In genomic region chr20:58405504-58406291, GRCh38 we compare ENCODE assay signal across 24 cellular contexts. TPM values are rescaled to one million over a fixed set of nuclear protein-coding genes. Genes with fewer than 3 reads are reported as not detected.
DNase-seq lines count a peak whose midpoint lies in the region; ATAC-seq, FAIRE-seq and TF ChIP-seq lines count a peak whose summit lies in the region.
"Had no signal": no experiment of that assay in that cellular context is flagged by ENCODE, and none has a peak within 500 bp of the region (broad histone marks: within the 10 kb centered on the region; RNA-seq: fewer than 3 reads in every experiment).

No MANE protein-coding gene starts in this region.

- no peaks in the 10 kb centered on the region for H3K9me3 Mint-ChIP-seq in naive thymus-derived CD4-positive, alpha-beta T cell
- H3K9me3 Mint-ChIP-seq: activated naive CD4-positive, alpha-beta T cell treated with anti-CD3 and anti-CD28 coated beads, Interleukin-2, amount 50 U/mL, for 72 hours; HFFc6; IgD-negative memory B cell; natural killer cell treated with Interleukin-12 subunit alpha and Interleukin-12 subunit beta and Interleukin-15 and Interleukin-18, amount 100 ng/mL, for 72 hours; T-helper 2 cell treated with Interferon-gamma antibody and Interleukin-4, amounts not matched to agents 5 μg/mL and 100 μg/mL, for 36 hours had no signal

- POLR2A ChIA-PET in A673 (lab: Charles Lee; ENCODE audit: low non-redundant PET) = no interaction called here
- POLR2A ChIA-PET in HEK293 (lab: Yijun Ruan, JAX) = interaction anchor here (0.7 kb wide), 1 partner anchor 17 kb away, joined by 4 read pairs; the partner anchor contains the start of gene VAPB
- POLR2A ChIA-PET in K562 (lab: Yijun Ruan, JAX) = interaction anchor here (0.6 to 1.2 kb wide), 5 partner anchors 10 to 29 kb away, joined by 3 to 5 read pairs (median 4); no protein-coding TSS in a partner anchor
- POLR2A ChIA-PET in naive thymus-derived CD4-positive, alpha-beta T cell (lab: Charles Lee) = interaction anchor here (0.6 kb wide), 1 partner anchor 138 kb away, joined by 3 read pairs; no protein-coding TSS in a partner anchor

- TF ChIP-seq CTCF in A673 (conservative IDR thresholded peaks at IDR 0.05; ENCODE audit: low read depth, low read length) (no peak), HEK293 (tag by site-specific recombination; IDR thresholded peaks at IDR 0.05) (no peak), K562 (IDR thresholded peaks at IDR 0.05 in 2 of 3, conservative IDR thresholded peaks at IDR 0.05 in 1 of 3; ENCODE audit: insufficient read depth in 2 of 3, low read depth in 1 of 3, low read length in 3 of 3) (no peak), breast epithelium (IDR thresholded peaks at IDR 0.05) (no peak)

- peaks cover 0 to 3% (median 0%) of the 10 kb centered on the region in 5 donors for H3K36me3 Mint-ChIP-seq in naive thymus-derived CD4-positive, alpha-beta T cell
- H3K36me3 Mint-ChIP-seq: IgD-negative memory B cell; natural killer cell treated with Interleukin-12 subunit alpha and Interleukin-12 subunit beta and Interleukin-15 and Interleukin-18, amount 100 ng/mL, for 72 hours had no signal

- no peak overlapping the region for H3K4me3 Mint-ChIP-seq in naive thymus-derived CD4-positive, alpha-beta T cell
- H3K4me3 Mint-ChIP-seq: activated CD8-positive, alpha-beta T cell treated with anti-CD3 and anti-CD28 coated beads, Interleukin-2, amount 10 ng/mL, durations not matched to agents 7 days and 5 days; HFFc6; IgD-negative memory B cell; natural killer cell treated with Interleukin-12 subunit alpha and Interleukin-12 subunit beta and Interleukin-15 and Interleukin-18, amount 100 ng/mL, for 72 hours; T-helper 2 cell treated with Interferon-gamma antibody and Interleukin-4, amounts not matched to agents 5 μg/mL and 100 μg/mL, for 36 hours had no signal

- peaks cover 46% of the 10 kb centered on the region for H4K20me1 ChIP-seq in K562 (replicated peaks; ENCODE audit: control insufficient read depth, insufficient read depth, low read length)

- peaks cover 4 to 36% (median 32%) of the 10 kb centered on the region in 7 donors for H3K4me1 Mint-ChIP-seq in naive thymus-derived CD4-positive, alpha-beta T cell

- no peak overlapping the region for H2AFZ ChIP-seq in K562 (ENCODE audit: low read depth, low read length)

- CTCF ChIA-PET in A673 (lab: Charles Lee) = no interaction called here
- CTCF ChIA-PET in HEK293 (lab: Yijun Ruan, JAX) = interaction anchor here (0.7 to 1.2 kb wide), 2 partner anchors 37 to 1050 kb away, joined by 3 to 6 read pairs; no protein-coding TSS in a partner anchor
- CTCF ChIA-PET in K562 (lab: Yijun Ruan, JAX; ENCODE audit: low intra/inter-chr PET ratio) = interaction anchor here (0.6 kb wide), 1 partner anchor 1500 kb away, joined by 4 read pairs; no protein-coding TSS in a partner anchor
- CTCF ChIA-PET in naive thymus-derived CD4-positive, alpha-beta T cell (lab: Charles Lee) = no interaction called here

- H3K27ac Mint-ChIP-seq in naive thymus-derived CD4-positive, alpha-beta T cell = no peak overlapping the region
- H3K27ac Mint-ChIP-seq: activated CD8-positive, alpha-beta T cell treated with anti-CD3 and anti-CD28 coated beads, Interleukin-2, amount 10 ng/mL, durations not matched to agents 7 days and 5 days; activated naive CD4-positive, alpha-beta T cell treated with anti-CD3 and anti-CD28 coated beads, Interleukin-2, amount 50 U/mL, for 72 hours; natural killer cell treated with Interleukin-12 subunit alpha and Interleukin-12 subunit beta and Interleukin-15 and Interleukin-18, amount 100 ng/mL, for 72 hours; T-helper 2 cell treated with Interferon-gamma antibody and Interleukin-4, amounts not matched to agents 5 μg/mL and 100 μg/mL, for 36 hours had no signal

- H3K9ac ChIP-seq in K562 (ENCODE audit: insufficient read depth in 1 of 2, low read depth in 2 of 2, low read length in 2 of 2) = no peak overlapping the region

- H3K27me3 ChIP-seq in A673 (replicated peaks; ENCODE audit: insufficient read depth, low read depth, low read length, poor library complexity) (no peaks in the 10 kb centered on the region), K562 (ENCODE audit: control insufficient read depth in 2 of 2, insufficient read depth in 2 of 2, low read length in 2 of 2) (no peaks in the 10 kb centered on the region), breast epithelium (no peaks in the 10 kb centered on the region)
- no peaks in the 10 kb centered on the region for H3K27me3 ChIP-seq in naive thymus-derived CD4-positive, alpha-beta T cell (ENCODE audit: control insufficient read depth in 2 of 2, insufficient read depth in 2 of 2, low read length in 2 of 2)

- in situ Hi-C loops in K562 (cut with MboI) = no loop called here

- no peaks in the 10 kb centered on the region for H3K9me1 ChIP-seq in K562 (ENCODE audit: control insufficient read depth, insufficient read depth, low read length)

- H3K4me1 ChIP-seq in A673 (ENCODE audit: insufficient read depth, low read length, poor library complexity, severe bottlenecking) = peaks cover 40% of the 10 kb centered on the region
- H3K4me1 ChIP-seq in HEK293 (ENCODE audit: control insufficient read depth, insufficient read depth, low read length) = peaks cover 29% of the 10 kb centered on the region
- H3K4me1 ChIP-seq in K562 (replicated peaks in 1 of 2; ENCODE audit: control insufficient read depth in 2 of 2, insufficient read depth in 2 of 2, low read length in 2 of 2) = peaks cover 12 to 35% of the 10 kb centered on the region in 2 experiments
- peaks cover 30 to 49% of the 10 kb centered on the region in 2 donors for H3K4me1 ChIP-seq in naive thymus-derived CD4-positive, alpha-beta T cell (ENCODE audit: control insufficient read depth in 2 of 2, insufficient read depth in 2 of 2, low read length in 2 of 2)
- H3K4me1 ChIP-seq in breast epithelium = no peaks in the 10 kb centered on the region

- no peak for TF ChIP-seq POLR2A in K562 (conservative IDR thresholded peaks at IDR 0.05)
- TF ChIP-seq POLR2A in H54 (IDR thresholded peaks at IDR 0.05; ENCODE audit: low read depth, low read length) = no peak
- no peak for TF ChIP-seq POLR2A in breast epithelium (IDR thresholded peaks at IDR 0.05)

- BruUV-seq in A673 (replicated peaks; lab: Mats Ljungman, UMichigan) (no TSS peak), K562 (replicated peaks; lab: Mats Ljungman, UMichigan) (no TSS peak)

- DNase-seq in A673 (ENCODE audit: low spot score) (no peak), K562 (ENCODE audit: extremely low read depth in 1 of 4, low spot score in 3 of 4) (no peak), H54 (ENCODE audit: insufficient read length, low spot score) (no peak), NCI-H1417 (lab: John Stamatoyannopoulos, UW) (no peak), breast epithelium (ENCODE audit: low spot score in 2 of 2) (no peak)
- no peak for DNase-seq in naive thymus-derived CD4-positive, alpha-beta T cell
- DNase-seq: activated CD8-positive, alpha-beta T cell treated with anti-CD3 and anti-CD28 coated beads, Interleukin-2, amount 10 ng/mL, durations not matched to agents 7 days and 5 days; anterior cingulate cortex; Caco-2; cortex of kidney; HFFc6; NCI-H1092 treated with DMSO at 0.1 percent for 48 hours; NCI-H1930; NCI-H345; NCI-H748 treated with DMSO at 0.1 percent for 48 hours; stimulated activated CD4-positive, alpha-beta T cell treated with anti-CD3 and anti-CD28 coated beads, Interleukin-2, amount 100 ng/mL, for 24 hours had no signal

- TF ChIP-seq RAD21 in K562 (CRISPR knock-in tag; conservative IDR thresholded peaks at IDR 0.05 in 1 of 2, IDR thresholded peaks at IDR 0.05 in 1 of 2) = no peak

- H3K9me3 ChIP-seq in A673 (ENCODE audit: low read depth, low read length, poor library complexity, severe bottlenecking) = no peaks in the 10 kb centered on the region
- H3K9me3 ChIP-seq in HEK293 (ENCODE audit: control insufficient read depth, insufficient read depth, low read depth, low read length) = no peaks in the 10 kb centered on the region
- H3K9me3 ChIP-seq in K562 (replicated peaks; ENCODE audit: control insufficient read depth, insufficient read depth, low read depth, low read length) = no peaks in the 10 kb centered on the region
- no peaks in the 10 kb centered on the region for H3K9me3 ChIP-seq in naive thymus-derived CD4-positive, alpha-beta T cell (ENCODE audit: control insufficient read depth in 2 of 3, low read length in 3 of 3)
- no peaks in the 10 kb centered on the region for H3K9me3 ChIP-seq in breast epithelium
- H3K9me3 ChIP-seq: Caco-2, tibial nerve had no signal

- intact Hi-C loops in A673 (cut with micrococcal nuclease; ENCODE audit: unreplicated experiment) (no loop called here), K562 (cut with micrococcal nuclease) (no loop called here), breast epithelium (cut with DNase I; ENCODE audit: low total_unique reads) (no loop called here)
- intact Hi-C loops in naive thymus-derived CD4-positive, alpha-beta T cell (cut with micrococcal nuclease) = loop anchor here in 1 of 2 donors (5.0 kb wide), 2 partner anchors 42 to 98 kb away; partner anchors contain the start of gene RAB22A

- peak; percentile 47 for ATAC-seq in K562
- ATAC-seq in naive thymus-derived CD4-positive, alpha-beta T cell = no peak
- ATAC-seq: activated CD8-positive, alpha-beta T cell treated with anti-CD3 and anti-CD28 coated beads, Interleukin-2, amount 10 ng/mL, durations not matched to agents 7 days and 5 days; esophagus mucosa; natural killer cell treated with Interleukin-12 subunit alpha and Interleukin-12 subunit beta and Interleukin-15 and Interleukin-18, amount 100 ng/mL, for 72 hours had no signal

- WGBS in K562 (ENCODE audit: insufficient coverage, low coverage, missing lambda C conversion rate) = 55% methylated on average over 8 of the region's 11 CpGs

- FAIRE-seq in K562 (lab: Jason Lieb, UNC) = no peak
- no peak for FAIRE-seq in H54 (lab: Jason Lieb, UNC)

- no peak for TF ChIP-seq EP300 in K562 (IDR thresholded peaks at IDR 0.05; ENCODE audit: low read length)

- H3K79me2 ChIP-seq in K562 (ENCODE audit: control insufficient read depth, insufficient read depth, low read length) = peaks cover 99% of the 10 kb centered on the region

- H3K27ac ChIP-seq in A673 (ENCODE audit: low read depth, low read length, poor library complexity, severe bottlenecking) (peak overlapping the region; percentile 73), HEK293 (ENCODE audit: extremely low read depth, low read depth, low read length) (0 out of 2 replicates have a peak overlapping the region, but pooled peaks have one; percentile 9), K562 (ENCODE audit: extremely low read depth, low read depth, low read length) (peak overlapping the region; percentile 57; the same call in 1 of the 3 replicates), breast epithelium (no peak overlapping the region)
- H3K27ac ChIP-seq in naive thymus-derived CD4-positive, alpha-beta T cell (ENCODE audit: low read depth, low read length) = peak overlapping the region; percentile 33
- H3K27ac ChIP-seq: C4-2B had no signal

- no peaks in the 10 kb centered on the region for H3K27me3 Mint-ChIP-seq in naive thymus-derived CD4-positive, alpha-beta T cell
- H3K27me3 Mint-ChIP-seq: IgD-negative memory B cell; natural killer cell treated with Interleukin-12 subunit alpha and Interleukin-12 subunit beta and Interleukin-15 and Interleukin-18, amount 100 ng/mL, for 72 hours had no signal

- peak overlapping the region; percentile 10; the same call in 1 of the 2 replicates for H3K4me2 ChIP-seq in K562 (ENCODE audit: insufficient read depth, low read length)

- no peak overlapping the region for H3K4me3 ChIP-seq in A673 (ENCODE audit: low read depth, low read length, poor library complexity, severe bottlenecking)
- no peak overlapping the region for H3K4me3 ChIP-seq in HEK293 (ENCODE audit: low read depth, low read length)
- H3K4me3 ChIP-seq in K562 = no peak overlapping the region
- no peak overlapping the region for H3K4me3 ChIP-seq in naive thymus-derived CD4-positive, alpha-beta T cell (ENCODE audit: low read length)
- no peak overlapping the region for H3K4me3 ChIP-seq in breast epithelium
- H3K4me3 ChIP-seq: tibial nerve had no signal

- H3K36me3 ChIP-seq in A673 (ENCODE audit: insufficient read depth, low read length, poor library complexity, severe bottlenecking) (no peaks in the 10 kb centered on the region), HEK293 (ENCODE audit: control insufficient read depth in 2 of 2, insufficient read depth in 1 of 2, low read length in 2 of 2) (no peaks in the 10 kb centered on the region), K562 (ENCODE audit: control insufficient read depth, insufficient read depth, low read length) (peaks cover 13% of the 10 kb centered on the region; the same call in 2 of the 3 replicates), breast epithelium (no peaks in the 10 kb centered on the region)
- no peaks in the 10 kb centered on the region for H3K36me3 ChIP-seq in naive thymus-derived CD4-positive, alpha-beta T cell (ENCODE audit: control insufficient read depth in 2 of 3, insufficient read depth in 3 of 3, low read length in 3 of 3)
- H3K36me3 ChIP-seq: tibial nerve had no signal

RNA-seq across cellular contexts. Expression of gene VAPB, which starts 16.7 kb away (rescaled TPM):
- total RNA-seq in A673 (2021) = 60.9 and 63.2 TPM in 2 replicates
- total RNA-seq in K562 (2011; cell fraction: chromatin; rRNA removed; ENCODE audit: low replicate concordance) = 28.5 and 56.2 TPM in 2 replicates
- 14.8 and 19.5 TPM in 2 replicates for total RNA-seq in K562 (2011; cell fraction: nucleolus; rRNA removed)
- 43.9 and 84.6 TPM in 2 replicates for total RNA-seq in K562 (2011; cell fraction: nucleoplasm; rRNA removed)
- 9.4 and 10.5 TPM in 2 replicates for total RNA-seq in K562 (2014; rRNA removed)
- total RNA-seq in K562 (2014; rRNA removed; fragmentation: Illumina TruSeq; extraction: Trizol) = 27.9 and 29.5 TPM in 2 replicates
- 22.7 and 25.7 TPM in 2 replicates for total RNA-seq in K562 (2015; rRNA removed; fragmentation: Illumina TruSeq; extraction: Trizol)
- 50.7 and 50.8 TPM in 2 replicates for total RNA-seq in K562 (2021)
- 22.6 and 40.3 TPM in 2 replicates for polyA plus RNA-seq in K562 (2011; rRNA removed)
- 18.5 and 29.2 TPM in 2 replicates for polyA plus RNA-seq in K562 (2011; cell fraction: cytosol; rRNA removed)
- 22.9 and 26.1 TPM in 2 replicates for polyA plus RNA-seq in K562 (2011; cell fraction: nucleus; rRNA removed)
- 41.2 and 44.4 TPM in 2 replicates for polyA plus RNA-seq in K562 (2012)
- 51.0 and 51.2 TPM in 2 replicates for polyA plus RNA-seq in K562 (2014; fragmentation: Illumina TruSeq; extraction: Trizol)
- 1 to 10 TPM; 3.4 to 8.4 TPM for polyA plus RNA-seq in K562 (2014; fragmentation: Nextera tagmentation; extraction: Ambion mirVana)
- 32.7 and 34.3 TPM in 2 replicates for polyA plus RNA-seq in K562 (2014; rRNA removed)
- 25.1 and 32.6 TPM in 2 replicates for polyA minus RNA-seq in K562 (2011; rRNA and poly(A)+ RNA removed)
- 23.1 and 26.0 TPM in 2 replicates for polyA minus RNA-seq in K562 (2011; cell fraction: cytosol; rRNA and poly(A)+ RNA removed)
- polyA minus RNA-seq in K562 (2011; cell fraction: nucleus; rRNA and poly(A)+ RNA removed) = 12.1 and 20.3 TPM in 2 replicates
- 10 to 100 TPM; 23.0 to 37.0 (median 27.6) TPM for total RNA-seq in naive thymus-derived CD4-positive, alpha-beta T cell
- polyA plus RNA-seq in naive thymus-derived CD4-positive, alpha-beta T cell = 10 to 100 TPM; 21.9 to 24.3 TPM
- total RNA-seq in breast epithelium = 10 to 100 TPM; 18.6 to 18.9 (median 18.7) TPM

Comparison
In these comparisons a context has a peak if more than half of its experiments do, and no peak if none do; other contexts are left out.
1. H3K27ac ChIP-seq: peak in A673 (single experiment), HEK293 (single experiment), K562 (single experiment) and naive thymus-derived CD4-positive, alpha-beta T cell (single experiment); none in breast epithelium (0 of 2).
2. CTCF ChIA-PET loops: an anchor here in HEK293 (0.7 to 1.2 kb wide) and K562 (0.6 kb wide); none called in A673 and naive thymus-derived CD4-positive, alpha-beta T cell.